ENCODE assay signal across 8 cellular contexts in the genomic region with DNA sequence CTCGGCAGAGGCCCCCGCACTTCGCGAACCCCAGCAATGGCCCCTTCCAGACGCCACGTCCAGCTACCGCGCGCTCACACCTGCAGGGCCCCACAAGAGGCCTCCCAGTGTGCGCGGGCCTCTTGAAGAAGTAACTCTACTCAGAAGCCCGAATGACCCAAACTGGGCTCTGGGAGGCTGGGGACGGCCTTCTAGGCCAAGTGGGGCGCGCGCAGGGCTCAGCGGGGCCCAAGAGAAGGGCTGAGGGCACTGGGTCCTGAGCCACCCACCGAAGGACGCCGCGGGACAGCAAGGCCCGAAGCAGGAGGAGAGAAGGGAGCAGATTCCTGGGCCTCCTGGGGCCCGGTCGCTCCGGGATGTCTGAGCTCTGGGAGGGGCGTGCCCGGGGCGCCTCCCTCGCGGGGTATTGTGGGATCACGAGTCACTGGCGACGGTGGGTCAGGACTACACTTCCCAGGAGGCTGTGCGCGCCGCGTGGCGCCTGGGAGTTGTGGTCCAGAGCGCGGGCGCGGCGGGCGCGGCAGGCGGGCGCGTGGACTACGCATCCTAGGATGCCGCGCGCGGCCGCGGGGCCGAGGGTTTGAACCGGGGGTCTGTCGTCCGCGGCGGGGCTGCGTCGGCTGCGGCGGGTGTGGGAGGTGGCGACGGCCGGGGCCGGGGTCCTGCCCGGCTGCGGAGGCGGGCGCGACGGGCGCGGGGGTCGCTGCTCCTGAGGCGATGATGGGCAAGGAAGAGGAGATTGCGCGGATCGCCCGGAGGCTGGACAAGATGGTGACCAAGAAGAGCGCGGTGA. TPM values are rescaled to one million over a fixed set of nuclear protein-coding genes. Genes with fewer than 3 reads are reported as not detected.
DNase-seq lines count a peak whose midpoint lies in the region; ATAC-seq, FAIRE-seq and TF ChIP-seq lines count a peak whose summit lies in the region.

TCEA2 (plus strand) TSS at position 603 of the 793 bp plus-strand sequence; CDS start at position 718, 115 bp downstream.

- H3K4me3 ChIP-seq in coronary artery, result peak within 1 kb of the TSS; percentile 96

- DNase-seq in AG20443 (ENCODE audit: low spot score), result peak; percentile 98
- peak; percentile 98 for DNase-seq in GM19239 (ENCODE audit: insufficient read length, low spot score)
- peak; percentile 90 to 99 for DNase-seq in NCI-H526 (lab: John Stamatoyannopoulos, UW)
- DNase-seq in activated CD4-positive, alpha-beta T cell treated with anti-CD3 and anti-CD28 coated beads, Interleukin-2, amount 10 ng/mL, durations not matched to agents 7 days and 5 days, result peak; percentile 96
- DNase-seq in coronary artery (ENCODE audit: low spot score), result peak; percentile 96
- DNase-seq in left lobe of liver (ENCODE audit: low spot score), result peak; percentile 97
- DNase-seq in stimulated activated CD4-positive, alpha-beta T cell treated with anti-CD3 and anti-CD28 coated beads, Interleukin-2, amount 100 ng/mL, for 24 hours, result peak; percentile 95 to 97

- CTCF ChIA-PET in activated CD4-positive, alpha-beta T cell treated with anti-CD3 and anti-CD28 coated beads, Interleukin-2, amount 10 ng/mL, durations not matched to agents 7 days and 5 days (lab: Charles Lee), result interaction anchor here (0.6 to 2.7 kb wide), 5 partner anchors 10 to 223 kb away, joined by 3 to 15 read pairs (median 3); no protein-coding TSS in a partner anchor

- POLR2A ChIA-PET in activated CD4-positive, alpha-beta T cell treated with anti-CD3 and anti-CD28 coated beads, Interleukin-2, amount 10 ng/mL, durations not matched to agents 7 days and 5 days (lab: Charles Lee), result no interaction called here

- H3K27ac Mint-ChIP-seq in activated CD4-positive, alpha-beta T cell treated with anti-CD3 and anti-CD28 coated beads, Interleukin-2, amount 10 ng/mL, durations not matched to agents 7 days and 5 days, result peak within 1 kb of the TSS; percentile 91

- no peaks in the 10 kb centered on the region for H3K36me3 Mint-ChIP-seq in activated CD4-positive, alpha-beta T cell treated with anti-CD3 and anti-CD28 coated beads, Interleukin-2, amount 10 ng/mL, durations not matched to agents 7 days and 5 days (ENCODE audit: low read depth)

- FAIRE-seq in GM19239 (lab: Jason Lieb, UNC), result peak; percentile 70

- H3K4me1 Mint-ChIP-seq in activated CD4-positive, alpha-beta T cell treated with anti-CD3 and anti-CD28 coated beads, Interleukin-2, amount 10 ng/mL, durations not matched to agents 7 days and 5 days, result peaks cover 64% of the 10 kb centered on the region

- no peaks in the 10 kb centered on the region for H3K27me3 Mint-ChIP-seq in activated CD4-positive, alpha-beta T cell treated with anti-CD3 and anti-CD28 coated beads, Interleukin-2, amount 10 ng/mL, durations not matched to agents 7 days and 5 days

- TF ChIP-seq CTCF in coronary artery (IDR thresholded peaks at IDR 0.05), result no peak

- H3K27ac ChIP-seq in coronary artery, result peak within 1 kb of the TSS; percentile 83 to 92

- H3K4me3 Mint-ChIP-seq in activated CD4-positive, alpha-beta T cell treated with anti-CD3 and anti-CD28 coated beads, Interleukin-2, amount 10 ng/mL, durations not matched to agents 7 days and 5 days, result peak within 1 kb of the TSS; percentile 92

- ATAC-seq in HG03460 (IDR thresholded peaks at IDR 0.05; ENCODE audit: unreplicated experiment), result peak; percentile 66
- peak; percentile 62 for ATAC-seq in left lobe of liver

- no peaks in the 10 kb centered on the region for H3K9me3 Mint-ChIP-seq in activated CD4-positive, alpha-beta T cell treated with anti-CD3 and anti-CD28 coated beads, Interleukin-2, amount 10 ng/mL, durations not matched to agents 7 days and 5 days

RNA-seq across cellular contexts. Expression of gene TCEA2, which starts in this region (rescaled TPM):
- total RNA-seq in activated CD4-positive, alpha-beta T cell treated with anti-CD3 and anti-CD28 coated beads, Interleukin-2, amount 10 ng/mL, durations not matched to agents 7 days and 5 days, result 10 to 100 TPM; 47.6 to 57.9 TPM
- 49.2 TPM for total RNA-seq in left lobe of liver

Comparison
In these comparisons a context has a peak if more than half of its experiments do, and no peak if none do; other contexts are left out.
1. Peak in every context shown above with its lines: DNase-seq, ATAC-seq, H3K4me3 ChIP-seq and H3K27ac ChIP-seq.